ENCODE assay signal across 21 cellular contexts in genomic region chr10:78776746-78777145, GRCh38.
DNase-seq lines count a peak whose midpoint lies in the region; ATAC-seq and TF ChIP-seq lines count a peak whose summit lies in the region.
"Had no signal": no experiment of that assay in that cellular context is flagged by ENCODE, and none has a peak within 500 bp of the region (broad histone marks: within the 10 kb centered on the region; RNA-seq: fewer than 3 reads in every experiment).

No MANE protein-coding gene starts in this region.

- peak overlapping the region in 1 of 2 experiments; percentile 46 for H3K18ac ChIP-seq in mesenchymal stem cell (ENCODE audit: low read depth in 1 of 2, low read length in 2 of 2)

- no peak overlapping the region for H2AFZ ChIP-seq in mesenchymal stem cell (ENCODE audit: low read depth, low read length)

- no peak overlapping the region for H4K91ac ChIP-seq in mesenchymal stem cell (ENCODE audit: low read length)

- TF ChIP-seq CTCF in VCaP (conservative IDR thresholded peaks at IDR 0.05) (no peak), thoracic aorta (IDR thresholded peaks at IDR 0.05) (no peak)

- no peak overlapping the region for H3K4me2 ChIP-seq in mesenchymal stem cell (ENCODE audit: low read length, poor library complexity, severe bottlenecking)

- H3K9me3 ChIP-seq in mesenchymal stem cell (ENCODE audit: control insufficient read depth, low read length) (no peaks in the 10 kb centered on the region), thoracic aorta (no peaks in the 10 kb centered on the region)

- H3K4me1 ChIP-seq in mesenchymal stem cell (ENCODE audit: control insufficient read depth, insufficient read depth, low read depth, low read length) = peaks cover 56% of the 10 kb centered on the region
- H3K4me1 ChIP-seq in thoracic aorta (ENCODE audit: control insufficient read depth in 1 of 2, low read depth in 2 of 2) = peaks cover 27 to 76% of the 10 kb centered on the region in 2 donors

- H2BK12ac ChIP-seq in mesenchymal stem cell (ENCODE audit: low read length in 2 of 2) = no peak overlapping the region

- H3K27ac ChIP-seq in VCaP = peak overlapping the region; percentile 54; the same call in 1 of the 2 replicates
- no peak overlapping the region for H3K27ac ChIP-seq in mesenchymal stem cell (ENCODE audit: low read length, poor library complexity, severe bottlenecking)
- peak overlapping the region; percentile 75 to 78 for H3K27ac ChIP-seq in thoracic aorta

- 89% methylated on average over 4 of the region's 6 CpGs for WGBS in mesenchymal stem cell

- H2BK5ac ChIP-seq in mesenchymal stem cell (ENCODE audit: low read depth, low read length, poor library complexity, severe bottlenecking) = no peak overlapping the region

- H3K36me3 ChIP-seq in mesenchymal stem cell (ENCODE audit: control insufficient read depth in 1 of 2, insufficient read depth in 2 of 2, low read depth in 1 of 2, low read length in 2 of 2) (no peaks in the 10 kb centered on the region), thoracic aorta (no peaks in the 10 kb centered on the region)

- DNase-seq in NOMO-1 treated with DMSO at 0.1 percent for 48 hours (lab: John Stamatoyannopoulos, UW; ENCODE audit: unreplicated experiment) = peak; percentile 2
- no peak for DNase-seq in NOMO-1 treated with dmso at 0.1 percent for 144 hours (lab: John Stamatoyannopoulos, UW; ENCODE audit: unreplicated experiment)
- no peak for DNase-seq in mesenchymal stem cell
- no peak for DNase-seq in thoracic aorta (ENCODE audit: low spot score)
- DNase-seq in HCEC 1CT = no peak
- no peak for DNase-seq in NCI-H526 (lab: John Stamatoyannopoulos, UW)
- DNase-seq: activated CD4-positive, alpha-beta memory T cell treated with anti-CD3 and anti-CD28 coated beads for 36 hours; activated CD4-positive, CD25-positive, alpha-beta regulatory T cell treated with anti-CD3 and anti-CD28 coated beads, Interleukin-2, amount 50 U/mL, for 72 hours; activated CD8-positive, alpha-beta memory T cell treated with anti-CD3 and anti-CD28 coated beads, Interleukin-2, amount 50 U/mL, for 4 hours; activated naive CD4-positive, alpha-beta T cell treated with anti-CD3 and anti-CD28 coated beads for 36 hours; amniotic stem cell; effector memory CD4-positive, alpha-beta T cell; erythroblast; GOT3; naive B cell; NCI-H1105; NCI-H187 treated with DMSO at 0.1 percent for 48 hours; NCI-H526 treated with DMSO at 0.1 percent for 48 hours; stimulated activated CD4-positive, alpha-beta T cell treated with anti-CD3 and anti-CD28 coated beads, Interleukin-2, amount 100 ng/mL, for 24 hours had no signal

- no peak overlapping the region for H4K8ac ChIP-seq in mesenchymal stem cell (ENCODE audit: low read length)

- no peak overlapping the region for H2BK15ac ChIP-seq in mesenchymal stem cell (ENCODE audit: low read depth, poor library complexity, severe bottlenecking)

- H3K14ac ChIP-seq in mesenchymal stem cell (ENCODE audit: low read length in 2 of 2) = no peak overlapping the region

- peak overlapping the region; percentile 82 for H2AK5ac ChIP-seq in mesenchymal stem cell (ENCODE audit: low read length, severe bottlenecking)

- no peaks in the 10 kb centered on the region for H3K79me1 ChIP-seq in mesenchymal stem cell (replicated peaks; ENCODE audit: low read length, poor library complexity, severe bottlenecking)

- H3K27me3 ChIP-seq in mesenchymal stem cell (ENCODE audit: control insufficient read depth in 1 of 2, insufficient read depth in 1 of 2, low read length in 2 of 2) (peaks cover 0 to 4% of the 10 kb centered on the region in 2 experiments), thoracic aorta (replicated peaks; ENCODE audit: insufficient read depth) (no peaks in the 10 kb centered on the region)

- H2BK120ac ChIP-seq in mesenchymal stem cell (ENCODE audit: low read depth, low read length) = no peak overlapping the region

- H3K4ac ChIP-seq in mesenchymal stem cell (ENCODE audit: low read depth in 1 of 2, low read length in 2 of 2) = no peak overlapping the region

- ATAC-seq in thoracic aorta (ENCODE audit: insufficient number of reproducible peaks, low FRiP score, low read depth) (no peak), GM18873 (IDR thresholded peaks at IDR 0.05; ENCODE audit: low FRiP score, unreplicated experiment) (no peak)

- no peak overlapping the region for H3K9ac ChIP-seq in mesenchymal stem cell (ENCODE audit: low read length)

- H3K4me3 ChIP-seq in mesenchymal stem cell (ENCODE audit: insufficient read depth in 1 of 2, low read depth in 1 of 2, low read length in 2 of 2) (no peak overlapping the region), thoracic aorta (no peak overlapping the region)

- no peak overlapping the region for H3K23ac ChIP-seq in mesenchymal stem cell (ENCODE audit: low read length in 2 of 2)
